8 cellular contexts compared by ENCODE assay signal in genomic region chr20:39264506-39265172, GRCh38.
DNase-seq lines count a peak whose midpoint lies in the region; ATAC-seq and TF ChIP-seq lines count a peak whose summit lies in the region.

No MANE protein-coding gene starts in this region.

- POLR2A ChIA-PET in Panc1 (lab: Charles Lee) = no interaction called here

- no peak overlapping the region for H3K27ac ChIP-seq in Panc1 (ENCODE audit: low read length)

- H3K27me3 ChIP-seq in Panc1 (ENCODE audit: control insufficient read depth, insufficient read depth, low read length) (no peaks in the 10 kb centered on the region), adipocyte (replicated peaks; ENCODE audit: control insufficient read depth, insufficient read depth, low read length) (peaks cover 5% of the 10 kb centered on the region)

- no peak overlapping the region for H3K4me3 ChIP-seq in Panc1 (ENCODE audit: low read depth in 2 of 2, low read length in 2 of 2)
- H3K4me3 ChIP-seq in adipocyte (ENCODE audit: low read length) = no peak overlapping the region

- CTCF ChIA-PET in Panc1 (lab: Charles Lee) = no interaction called here

- H3K9ac ChIP-seq in adipocyte (ENCODE audit: low read length) = no peak overlapping the region

- no TSS peak for BruUV-seq in Panc1 (replicated peaks; lab: Mats Ljungman, UMichigan)

- peak; percentile 96 for TF ChIP-seq CTCF in Panc1 (IDR thresholded peaks at IDR 0.05)

- peak; percentile 81 for ATAC-seq in Panc1
- ATAC-seq in left ventricle myocardium superior = peak; percentile 71
- no peak for ATAC-seq in GM19397 (IDR thresholded peaks at IDR 0.05; ENCODE audit: unreplicated experiment)
- ATAC-seq in HG02981 (IDR thresholded peaks at IDR 0.05; ENCODE audit: unreplicated experiment) = no peak

- H3K9me3 ChIP-seq in Panc1 (ENCODE audit: control insufficient read depth, insufficient read depth, low read depth, low read length) = no peaks in the 10 kb centered on the region
- H3K9me3 ChIP-seq in adipocyte (ENCODE audit: control insufficient read depth, low read length) = no peaks in the 10 kb centered on the region

- H3K4me1 ChIP-seq in Panc1 (ENCODE audit: control insufficient read depth, insufficient read depth, low read length) = no peaks in the 10 kb centered on the region
- no peaks in the 10 kb centered on the region for H3K4me1 ChIP-seq in adipocyte (ENCODE audit: control insufficient read depth, insufficient read depth, low read length)

- intact Hi-C loops in Panc1 (cut with micrococcal nuclease; ENCODE audit: unreplicated experiment) (loop anchor here (5.0 kb wide), 1 partner anchor 152 kb away; no protein-coding TSS in a partner anchor), left ventricle myocardium superior (cut with micrococcal nuclease) (loop anchor here (5.0 to 10.0 kb wide), 2 partner anchors 608 to 1700 kb away; no protein-coding TSS in a partner anchor)

- in situ Hi-C loops in KBM-7 (cut with MboI; ENCODE audit: low pct_unique_long_range_greater_than_20kb, low sequenced_read_pairs) = no loop called here
- in situ Hi-C loops in Panc1 (cut with HindIII; ENCODE audit: low pct_unique_long_range_greater_than_20kb, low sequenced_read_pairs) = no loop called here

- DNase-seq in GM04503 (ENCODE audit: low read depth) = peak; percentile 17
- DNase-seq in KBM-7 = peak; percentile 41
- DNase-seq in Panc1 (ENCODE audit: low read depth, low spot score) = peak; percentile 52
- DNase-seq in adipocyte (ENCODE audit: low read depth) = peak; percentile 75
- DNase-seq in left ventricle myocardium superior = peak; percentile 60
- DNase-seq in renal cortical epithelial cell (ENCODE audit: low read depth) = peak; percentile 68

- H3K36me3 ChIP-seq in Panc1 (ENCODE audit: control insufficient read depth, insufficient read depth, low read length) (no peaks in the 10 kb centered on the region), adipocyte (ENCODE audit: control insufficient read depth, insufficient read depth, low read length, severe bottlenecking) (no peaks in the 10 kb centered on the region)

Comparison
In these comparisons a context has a peak if more than half of its experiments do, and no peak if none do; other contexts are left out.
1. DNase-seq: peak in every context shown above with its lines; median percentile 75 in adipocyte; 68 in renal cortical epithelial cell; 60 in left ventricle myocardium superior; 52 in Panc1; 41 in KBM-7; 17 in GM04503.
2. ATAC-seq: peak in Panc1 (single experiment) and left ventricle myocardium superior (single experiment); none in GM19397 (single experiment) and HG02981 (single experiment).